ENCODE assay signal across 23 cellular contexts in the genomic region with DNA sequence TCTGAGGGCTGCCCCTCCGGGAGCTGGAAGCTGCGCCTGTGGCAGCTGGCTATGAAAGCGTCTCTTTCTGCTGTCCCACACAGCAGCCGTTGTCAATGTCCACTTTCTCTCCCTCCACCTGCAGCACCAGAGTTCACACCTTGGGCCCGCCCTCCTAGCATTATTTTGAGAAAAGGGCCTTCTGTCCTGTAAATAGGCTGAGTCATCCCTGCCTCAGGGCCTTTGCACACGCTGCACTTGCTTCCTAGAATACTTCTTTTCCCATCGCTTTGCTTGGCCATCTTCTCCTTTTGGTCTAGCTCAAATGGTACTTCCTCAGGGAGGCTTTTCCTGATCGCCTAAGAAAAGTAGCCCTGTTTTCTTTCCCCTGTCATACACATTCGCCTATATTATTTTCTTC.
DNase-seq lines count a peak whose midpoint lies in the region; ATAC-seq and TF ChIP-seq lines count a peak whose summit lies in the region.
"Had no signal": no experiment of that assay in that cellular context is flagged by ENCODE, and none has a peak within 500 bp of the region (broad histone marks: within the 10 kb centered on the region; RNA-seq: fewer than 3 reads in every experiment).

No MANE protein-coding gene starts in this region.

- H3K27ac ChIP-seq in angular gyrus (ENCODE audit: low read depth, low read length) (peak overlapping the region; percentile 60), muscle layer of colon (ENCODE audit: low read depth, low read length) (peak overlapping the region; percentile 7), skeletal muscle tissue (ENCODE audit: low read depth, low read length) (peak overlapping the region; percentile 87), MM.1S (ENCODE audit: low read length) (no peak overlapping the region)
- H3K27ac ChIP-seq: SK-N-MC, tibial nerve had no signal

- H3K9ac ChIP-seq in muscle layer of colon (ENCODE audit: low read length): no peak overlapping the region
- H3K9ac ChIP-seq in skeletal muscle tissue (ENCODE audit: low read depth in 1 of 3, low read length in 3 of 3): peak overlapping the region in 1 of 3 donors; percentile 10
- H3K9ac ChIP-seq in MM.1S (ENCODE audit: low read length): no peak overlapping the region
- H3K9ac ChIP-seq: BLaER1 treated with 17β-estradiol and CSF1 and Interleukin-3, amounts not matched to agents 10 nM and 100 nM had no signal

- H3K27me3 ChIP-seq in muscle layer of colon (ENCODE audit: control insufficient read depth in 1 of 2, insufficient read depth in 2 of 2, low read length in 2 of 2) (no peaks in the 10 kb centered on the region), skeletal muscle tissue (ENCODE audit: control insufficient read depth in 3 of 3, insufficient read depth in 3 of 3, low read length in 3 of 3) (no peaks in the 10 kb centered on the region), MM.1S (replicated peaks; ENCODE audit: insufficient read depth, low read length) (peaks cover 24% of the 10 kb centered on the region; the same call in 1 of the 2 replicates)
- H3K27me3 ChIP-seq: BLaER1 treated with 17β-estradiol and CSF1 and Interleukin-3, amounts not matched to agents 10 nM and 100 nM; tibial nerve had no signal

- no peaks in the 10 kb centered on the region for H3K9me2 ChIP-seq in MM.1S (replicated peaks; ENCODE audit: insufficient read depth, low read length)

- peaks cover 3% of the 10 kb centered on the region; the same call in 1 of the 2 replicates for H3K27me3 Mint-ChIP-seq in HFFc6 (ENCODE audit: insufficient read depth)

- H2AFZ ChIP-seq in MM.1S (ENCODE audit: low read length): no peak overlapping the region

- H3K4me1 ChIP-seq in muscle layer of colon (ENCODE audit: insufficient read depth, low read length) (peaks cover 17% of the 10 kb centered on the region), skeletal muscle tissue (ENCODE audit: control insufficient read depth in 3 of 3, insufficient read depth in 3 of 3, low read length in 3 of 3) (peaks cover 30 to 52% (median 33%) of the 10 kb centered on the region in 3 donors), MM.1S (ENCODE audit: low read length) (no peaks in the 10 kb centered on the region)
- H3K4me1 ChIP-seq: HAP-1 had no signal

- H3K36me3 ChIP-seq in muscle layer of colon (ENCODE audit: insufficient read depth, low read length): no peaks in the 10 kb centered on the region
- no peaks in the 10 kb centered on the region for H3K36me3 ChIP-seq in skeletal muscle tissue (ENCODE audit: control insufficient read depth in 3 of 3, insufficient read depth in 3 of 3, low read length in 3 of 3)
- no peaks in the 10 kb centered on the region for H3K36me3 ChIP-seq in MM.1S (replicated peaks; ENCODE audit: insufficient read depth, low read length)
- H3K36me3 ChIP-seq: BLaER1 treated with 17β-estradiol and CSF1 and Interleukin-3, amounts not matched to agents 10 nM and 100 nM; esophagus squamous epithelium; HAP-1; tibial nerve had no signal

- no peak overlapping the region for H3K4me2 ChIP-seq in MM.1S (ENCODE audit: low read depth, low read length)

- no peak overlapping the region for H3K4me3 Mint-ChIP-seq in HFFc6
- H3K4me3 Mint-ChIP-seq: activated CD4-positive, alpha-beta memory T cell treated with anti-CD3 and anti-CD28 coated beads, Interleukin-2, amount 10 ng/mL, durations not matched to agents 7 days and 5 days; activated T-helper 1 cell treated with anti-CD3 and anti-CD28 coated beads, Interleukin-12 subunit alpha, Interleukin-12 subunit beta, Interleukin-2, Interleukin-4 antibody, amounts not matched to agents 30 ng/mL and 10 ng/mL and 1 ng/mL, durations not matched to agents 14 hours and 24 hours and 36 hours; central memory CD8-positive, alpha-beta T cell; nephron progenitor cell; T-helper 1 cell treated with Interleukin-12 subunit alpha and Interleukin-12 subunit beta and Interleukin-4 antibody, amounts not matched to agents 30 μg/mL and 1 μg/mL, for 36 hours had no signal

- H3K4me1 Mint-ChIP-seq in HFFc6 (ENCODE audit: low read depth): peaks cover 56% of the 10 kb centered on the region
- H3K4me1 Mint-ChIP-seq: activated CD4-positive, alpha-beta memory T cell treated with anti-CD3 and anti-CD28 coated beads, Interleukin-2, amount 10 ng/mL, durations not matched to agents 7 days and 5 days; central memory CD8-positive, alpha-beta T cell had no signal

- ATAC-seq in HG02763 (IDR thresholded peaks at IDR 0.05; ENCODE audit: unreplicated experiment): no peak

- H3K36me3 Mint-ChIP-seq in HFFc6 (ENCODE audit: low read depth): no peaks in the 10 kb centered on the region

- H3K4me3 ChIP-seq in muscle layer of colon (ENCODE audit: low read depth in 1 of 2, low read length in 2 of 2): no peak overlapping the region
- no peak overlapping the region for H3K4me3 ChIP-seq in skeletal muscle tissue (ENCODE audit: low read length in 3 of 3)
- H3K4me3 ChIP-seq in MM.1S (ENCODE audit: low read length): no peak overlapping the region
- H3K4me3 ChIP-seq: BLaER1 treated with 17β-estradiol and CSF1 and Interleukin-3, amounts not matched to agents 10 nM and 100 nM; esophagus squamous epithelium; HAP-1; mucosa of descending colon; SK-N-MC; tibial nerve had no signal

- DNase-seq in HFFc6 (no peak), SKM-1 (lab: John Stamatoyannopoulos, UW; ENCODE audit: unreplicated experiment) (no peak), MM.1S (no peak), midbrain (lab: John Stamatoyannopoulos, UW) (no peak)
- DNase-seq: activated CD4-positive, alpha-beta T cell treated with anti-CD3 and anti-CD28 coated beads for 1 hour; esophagus squamous epithelium; foreskin melanocyte; GDM1; mucosa of descending colon; NCI-H187 treated with DMSO at 0.1 percent for 48 hours had no signal

- H3K79me2 ChIP-seq in MM.1S (ENCODE audit: low read length): no peaks in the 10 kb centered on the region

- no peaks in the 10 kb centered on the region for H3K9me3 Mint-ChIP-seq in HFFc6
- H3K9me3 Mint-ChIP-seq: activated CD4-positive, alpha-beta memory T cell treated with anti-CD3 and anti-CD28 coated beads, Interleukin-2, amount 10 ng/mL, durations not matched to agents 7 days and 5 days; activated T-helper 1 cell treated with anti-CD3 and anti-CD28 coated beads, Interleukin-12 subunit alpha, Interleukin-12 subunit beta, Interleukin-2, Interleukin-4 antibody, amounts not matched to agents 30 ng/mL and 10 ng/mL and 1 ng/mL, durations not matched to agents 14 hours and 24 hours and 36 hours; central memory CD8-positive, alpha-beta T cell; nephron progenitor cell; T-helper 1 cell treated with Interleukin-12 subunit alpha and Interleukin-12 subunit beta and Interleukin-4 antibody, amounts not matched to agents 30 μg/mL and 1 μg/mL, for 36 hours had no signal

- H3K9me3 ChIP-seq in muscle layer of colon (ENCODE audit: low read length) (no peaks in the 10 kb centered on the region), skeletal muscle tissue (ENCODE audit: control insufficient read depth in 3 of 3, low read length in 3 of 3) (no peaks in the 10 kb centered on the region), MM.1S (replicated peaks; ENCODE audit: insufficient read depth, low read length) (no peaks in the 10 kb centered on the region)
- H3K9me3 ChIP-seq: BLaER1 treated with 17β-estradiol and CSF1 and Interleukin-3, amounts not matched to agents 10 nM and 100 nM; esophagus squamous epithelium; HAP-1; mucosa of descending colon; tibial nerve had no signal

- peak overlapping the region; percentile 38; the same call in 1 of the 2 replicates for H3K27ac Mint-ChIP-seq in HFFc6
- H3K27ac Mint-ChIP-seq: activated CD4-positive, alpha-beta memory T cell treated with anti-CD3 and anti-CD28 coated beads, Interleukin-2, amount 10 ng/mL, durations not matched to agents 7 days and 5 days; activated T-helper 1 cell treated with anti-CD3 and anti-CD28 coated beads, Interleukin-12 subunit alpha, Interleukin-12 subunit beta, Interleukin-2, Interleukin-4 antibody, amounts not matched to agents 30 ng/mL and 10 ng/mL and 1 ng/mL, durations not matched to agents 14 hours and 24 hours and 36 hours; T-helper 1 cell treated with Interleukin-12 subunit alpha and Interleukin-12 subunit beta and Interleukin-4 antibody, amounts not matched to agents 30 μg/mL and 1 μg/mL, for 36 hours had no signal

- TF ChIP-seq CTCF in HFFc6 (IDR thresholded peaks at IDR 0.05) (no peak), MM.1S (IDR thresholded peaks at IDR 0.05; ENCODE audit: low read length) (no peak)

- H3F3A ChIP-seq in MM.1S (ENCODE audit: insufficient read depth, low read length): no peaks in the 10 kb centered on the region

- no peaks in the 10 kb centered on the region for H4K20me1 ChIP-seq in MM.1S (ENCODE audit: insufficient read depth, low read length)
- H4K20me1 ChIP-seq: BLaER1 treated with 17β-estradiol and CSF1 and Interleukin-3, amounts not matched to agents 10 nM and 100 nM had no signal
